In genomic region chr14:24734917-24735500, GRCh38 we compare ENCODE assay signal across 9 cellular contexts.
DNase-seq lines count a peak whose midpoint lies in the region; ATAC-seq, FAIRE-seq and TF ChIP-seq lines count a peak whose summit lies in the region.
"Had no signal": no experiment of that assay in that cellular context is flagged by ENCODE, and none has a peak within 500 bp of the region (broad histone marks: within the 10 kb centered on the region; RNA-seq: fewer than 3 reads in every experiment).

No MANE protein-coding gene starts in this region.

- H2BK12ac ChIP-seq in H1 (ENCODE audit: low read depth, low read length) = no peak overlapping the region

- intact Hi-C loops in PC-9 (cut with micrococcal nuclease; ENCODE audit: unreplicated experiment) (loop anchor here (1.0 to 10.0 kb wide), 3 partner anchors 420 to 665 kb away; no protein-coding TSS in a partner anchor), uterus (cut with DNase I; ENCODE audit: low total_unique reads) (no loop called here)

- BruUV-seq in PC-9 (replicated peaks; lab: Mats Ljungman, UMichigan) = no TSS peak

- no peak overlapping the region for H3K14ac ChIP-seq in H1 (ENCODE audit: insufficient read length)

- H3K9ac ChIP-seq in MM.1S (ENCODE audit: low read length) = no peak overlapping the region
- H3K9ac ChIP-seq in H1 (replicated peaks in 1 of 4; ENCODE audit: extremely low read depth in 1 of 4, low read depth in 3 of 4, low read length in 3 of 4) = no peak overlapping the region

- no peak overlapping the region for H3K18ac ChIP-seq in H1 (ENCODE audit: extremely low read depth, low read length)

- H3K9me3 ChIP-seq in MM.1S (replicated peaks; ENCODE audit: insufficient read depth, low read length) (no peaks in the 10 kb centered on the region), PC-9 (ENCODE audit: insufficient read depth, low read depth) (no peaks in the 10 kb centered on the region), H1 (ENCODE audit: insufficient read depth in 2 of 2, low read depth in 1 of 2, low read length in 1 of 2) (no peaks in the 10 kb centered on the region), uterus (no peaks in the 10 kb centered on the region)

- no peak for TF ChIP-seq EP300 in H1 (IDR thresholded peaks at IDR 0.05; ENCODE audit: borderline replicate concordance in 1 of 2, low read depth in 2 of 2, low read length in 2 of 2)

- no peak overlapping the region for H2BK20ac ChIP-seq in H1 (ENCODE audit: low read length)

- H2BK120ac ChIP-seq in H1 (replicated peaks; ENCODE audit: low read depth, low read length) = no peak overlapping the region

- H4K20me1 ChIP-seq in MM.1S (ENCODE audit: insufficient read depth, low read length) = no peaks in the 10 kb centered on the region
- H4K20me1 ChIP-seq in PC-9 (ENCODE audit: insufficient read depth) = no peaks in the 10 kb centered on the region
- H4K20me1 ChIP-seq in H1 (replicated peaks in 1 of 2; ENCODE audit: control insufficient read depth in 1 of 2, insufficient read depth in 2 of 2, low read length in 2 of 2) = no peaks in the 10 kb centered on the region

- 39% methylated on average over 9 of the region's 9 CpGs; no CpG with 5 or more reads in 1 of the 2 experiments for WGBS in H1 (ENCODE audit: extremely low coverage in 1 of 2, insufficient coverage in 1 of 2, insufficient read length in 1 of 2, insufficient replicate concordance in 2 of 2, low coverage in 1 of 2, low lambda C conversion rate in 2 of 2, missing lambda C conversion rate in 1 of 2), 2 experiments

- no peak overlapping the region for H3K4ac ChIP-seq in H1 (replicated peaks; ENCODE audit: insufficient read length, low read depth, low read length)

- H3K9me3 Mint-ChIP-seq in activated CD8-positive, alpha-beta memory T cell treated with anti-CD3 and anti-CD28 coated beads, Interleukin-2, amount 10 ng/mL, durations not matched to agents 7 days and 5 days (ENCODE audit: low read depth) = no peaks in the 10 kb centered on the region
- no peaks in the 10 kb centered on the region for H3K9me3 Mint-ChIP-seq in memory B cell

- no peak overlapping the region for H3K27ac ChIP-seq in MM.1S (ENCODE audit: low read length)
- no peak overlapping the region for H3K27ac ChIP-seq in PC-9
- no peak overlapping the region for H3K27ac ChIP-seq in H1 (ENCODE audit: low read depth, low read length)
- no peak overlapping the region for H3K27ac ChIP-seq in uterus

- H4K5ac ChIP-seq in H1 (ENCODE audit: insufficient read length, low read depth, low read length) = no peak overlapping the region

- H2AFZ ChIP-seq in MM.1S (ENCODE audit: low read length) (no peak overlapping the region), PC-9 (no peak overlapping the region), H1 (ENCODE audit: low read length) (no peak overlapping the region)

- H3K4me3 ChIP-seq in MM.1S (ENCODE audit: low read length) = no peak overlapping the region
- H3K4me3 ChIP-seq in PC-9 = no peak overlapping the region
- no peak overlapping the region for H3K4me3 ChIP-seq in H1 (ENCODE audit: extremely low read depth in 1 of 4, insufficient read depth in 2 of 4, low read depth in 3 of 4, low read length in 4 of 4)
- H3K4me3 ChIP-seq in uterus = no peak overlapping the region

- H3K4me2 ChIP-seq in MM.1S (ENCODE audit: low read depth, low read length) (no peak overlapping the region), PC-9 (no peak overlapping the region), H1 (ENCODE audit: insufficient read depth in 1 of 2, low read depth in 2 of 2, low read length in 2 of 2) (no peak overlapping the region)

- H3K4me1 Mint-ChIP-seq in activated CD8-positive, alpha-beta memory T cell treated with anti-CD3 and anti-CD28 coated beads, Interleukin-2, amount 10 ng/mL, durations not matched to agents 7 days and 5 days = no peaks in the 10 kb centered on the region
- H3K4me1 Mint-ChIP-seq in memory B cell = peaks cover 3% of the 10 kb centered on the region

- H3K4me3 Mint-ChIP-seq in activated CD8-positive, alpha-beta memory T cell treated with anti-CD3 and anti-CD28 coated beads, Interleukin-2, amount 10 ng/mL, durations not matched to agents 7 days and 5 days = no peak overlapping the region
- H3K4me3 Mint-ChIP-seq in memory B cell = no peak overlapping the region
- H3K4me3 Mint-ChIP-seq: activated naive CD8-positive, alpha-beta T cell had no signal

- DNase-seq in activated CD8-positive, alpha-beta memory T cell treated with anti-CD3 and anti-CD28 coated beads, Interleukin-2, amount 10 ng/mL, durations not matched to agents 7 days and 5 days = no peak
- DNase-seq in activated CD8-positive, alpha-beta memory T cell treated with anti-CD3 and anti-CD28 coated beads, Interleukin-2, amount 50 U/mL, for 48 hours = no peak
- DNase-seq in MM.1S (peak; percentile 36), PC-9 (peak; percentile 8 to 40), H1 (ENCODE audit: low read depth in 1 of 2, low spot score in 2 of 2) (no peak), memory B cell (ENCODE audit: low spot score in 2 of 2) (peak in 1 of 2 donors; percentile 23), uterus (no peak)
- DNase-seq in activated CD4-positive, CD25-positive, alpha-beta regulatory T cell treated with anti-CD3 and anti-CD28 coated beads, Interleukin-2, amount 50 U/mL, for 72 hours = no peak

- TF ChIP-seq POLR2A in H1 (IDR thresholded peaks at IDR 0.05; ENCODE audit: control extremely low read depth in 1 of 2, low read depth in 2 of 2, low read length in 2 of 2) = no peak
- TF ChIP-seq POLR2A in uterus (IDR thresholded peaks at IDR 0.05) = no peak

- ATAC-seq in activated CD8-positive, alpha-beta memory T cell treated with anti-CD3 and anti-CD28 coated beads, Interleukin-2, amount 10 ng/mL, durations not matched to agents 7 days and 5 days = peak; percentile 45
- peak; percentile 44 for ATAC-seq in memory B cell (ENCODE audit: low read depth)

- H2BK15ac ChIP-seq in H1 (ENCODE audit: low read length) = no peak overlapping the region

- no peak overlapping the region for H4K91ac ChIP-seq in H1 (replicated peaks; ENCODE audit: insufficient read length, low read length)

- H3K23ac ChIP-seq in H1 (ENCODE audit: insufficient read length) = no peak overlapping the region

- TF ChIP-seq RAD21 in H1 (IDR thresholded peaks at IDR 0.05 in 1 of 2, conservative IDR thresholded peaks at IDR 0.05 in 1 of 2; ENCODE audit: low read depth in 2 of 2, low read length in 2 of 2) = peak; percentile 70 to 75

- no peaks in the 10 kb centered on the region for H3K36me3 Mint-ChIP-seq in activated CD8-positive, alpha-beta memory T cell treated with anti-CD3 and anti-CD28 coated beads, Interleukin-2, amount 10 ng/mL, durations not matched to agents 7 days and 5 days
- H3K36me3 Mint-ChIP-seq in memory B cell = no peaks in the 10 kb centered on the region
- H3K36me3 Mint-ChIP-seq: activated naive CD8-positive, alpha-beta T cell had no signal

- POLR2A ChIA-PET in PC-9 (lab: Charles Lee; ENCODE audit: unreplicated experiment) = no interaction called here
- POLR2A ChIA-PET in H1 (lab: Charles Lee; ENCODE audit: partially characterized antibody) = no interaction called here

- no peaks in the 10 kb centered on the region for H3K79me2 ChIP-seq in MM.1S (ENCODE audit: low read length)
- H3K79me2 ChIP-seq in PC-9 (ENCODE audit: low read depth) = no peaks in the 10 kb centered on the region
- H3K79me2 ChIP-seq in H1 (ENCODE audit: control insufficient read depth in 1 of 2, insufficient read depth in 2 of 2, low read length in 2 of 2) = no peaks in the 10 kb centered on the region

- peaks cover 4% of the 10 kb centered on the region for H3K27me3 Mint-ChIP-seq in activated CD8-positive, alpha-beta memory T cell treated with anti-CD3 and anti-CD28 coated beads, Interleukin-2, amount 10 ng/mL, durations not matched to agents 7 days and 5 days
- peaks cover 5% of the 10 kb centered on the region for H3K27me3 Mint-ChIP-seq in memory B cell

- FAIRE-seq in H1 (lab: Jason Lieb, UNC) = peak; percentile 32

- no peak overlapping the region for H3K56ac ChIP-seq in H1 (replicated peaks; ENCODE audit: insufficient read length, low read depth, low read length)

- H4K8ac ChIP-seq in H1 (ENCODE audit: extremely low read depth, insufficient read depth, low read length) = no peak overlapping the region

- H3K4me1 ChIP-seq in MM.1S (ENCODE audit: low read length) (no peaks in the 10 kb centered on the region), PC-9 (replicated peaks; ENCODE audit: insufficient read depth) (no peaks in the 10 kb centered on the region), H1 (replicated peaks in 1 of 4; ENCODE audit: control insufficient read depth in 3 of 4, insufficient read depth in 4 of 4, low read length in 3 of 4) (peaks cover 0 to 3% (median 0%) of the 10 kb centered on the region in 4 experiments; a peak in 3 of 7 replicates), uterus (no peaks in the 10 kb centered on the region)

- H3K9me2 ChIP-seq in MM.1S (replicated peaks; ENCODE audit: insufficient read depth, low read length) = no peaks in the 10 kb centered on the region
- no peaks in the 10 kb centered on the region for H3K9me2 ChIP-seq in PC-9 (ENCODE audit: insufficient read depth)

- H3K36me3 ChIP-seq in MM.1S (replicated peaks; ENCODE audit: insufficient read depth, low read length) (no peaks in the 10 kb centered on the region), PC-9 (ENCODE audit: low read depth) (no peaks in the 10 kb centered on the region), H1 (ENCODE audit: control insufficient read depth in 2 of 4, insufficient read depth in 4 of 4, low read length in 3 of 4) (no peaks in the 10 kb centered on the region), uterus (no peaks in the 10 kb centered on the region)

- peak; percentile 60 for TF ChIP-seq CTCF in MM.1S (IDR thresholded peaks at IDR 0.05; ENCODE audit: low read length)
- peak; percentile 68 for TF ChIP-seq CTCF in PC-9 (conservative IDR thresholded peaks at IDR 0.05)
- TF ChIP-seq CTCF in H1 (IDR thresholded peaks at IDR 0.05; ENCODE audit: control extremely low read depth in 1 of 3, insufficient read depth in 1 of 3, low read depth in 1 of 3, low read length in 3 of 3) = peak in 2 of 3 experiments; percentile 61 to 65; a peak in 3 of 4 replicates
- TF ChIP-seq CTCF in uterus (IDR thresholded peaks at IDR 0.05) = peak; percentile 47 to 63 (median 54)

- no peaks in the 10 kb centered on the region for H3K79me1 ChIP-seq in H1 (ENCODE audit: low read depth, low read length)

- CTCF ChIA-PET in activated CD8-positive, alpha-beta memory T cell treated with anti-CD3 and anti-CD28 coated beads, Interleukin-2, amount 10 ng/mL, durations not matched to agents 7 days and 5 days (lab: Charles Lee) = interaction anchor here (0.9 to 1.1 kb wide), 2 partner anchors 42 to 129 kb away, joined by 3 read pairs; no protein-coding TSS in a partner anchor
- CTCF ChIA-PET in PC-9 (lab: Charles Lee) = no interaction called here
- CTCF ChIA-PET in H1 (lab: Charles Lee; ENCODE audit: partially characterized antibody) = interaction anchor here (0.6 to 3.3 kb wide), 24 partner anchors 9 to 787 kb away, joined by 3 to 15 read pairs (median 3); no protein-coding TSS in a partner anchor

- H3K27me3 ChIP-seq in MM.1S (replicated peaks; ENCODE audit: insufficient read depth, low read length) (no peaks in the 10 kb centered on the region), PC-9 (ENCODE audit: insufficient read depth, low read depth) (no peaks in the 10 kb centered on the region), H1 (replicated peaks in 1 of 4; ENCODE audit: control insufficient read depth in 3 of 4, extremely low read depth in 1 of 4, insufficient read depth in 3 of 4, low read length in 3 of 4) (no peaks in the 10 kb centered on the region), uterus (no peaks in the 10 kb centered on the region)

- H3F3A ChIP-seq in MM.1S (ENCODE audit: insufficient read depth, low read length) (no peaks in the 10 kb centered on the region), PC-9 (ENCODE audit: insufficient read depth, low read depth) (no peaks in the 10 kb centered on the region)

- no peak overlapping the region for H3K27ac Mint-ChIP-seq in activated CD8-positive, alpha-beta memory T cell treated with anti-CD3 and anti-CD28 coated beads, Interleukin-2, amount 10 ng/mL, durations not matched to agents 7 days and 5 days
- H3K27ac Mint-ChIP-seq in memory B cell = no peak overlapping the region
- H3K27ac Mint-ChIP-seq: activated naive CD8-positive, alpha-beta T cell had no signal

- H3K23me2 ChIP-seq in H1 (ENCODE audit: low read depth, low read length) = no peaks in the 10 kb centered on the region

- H2AK5ac ChIP-seq in H1 (ENCODE audit: low read depth, low read length) = no peak overlapping the region

- H2BK5ac ChIP-seq in H1 (ENCODE audit: low read depth, low read length) = no peak overlapping the region

Comparison
In these comparisons a context has a peak if more than half of its experiments do, and no peak if none do; other contexts are left out.
1. DNase-seq: peak in MM.1S (single experiment) and PC-9 (2 of 2); none in activated CD8-positive, alpha-beta memory T cell treated with anti-CD3 and anti-CD28 coated beads, Interleukin-2, amount 10 ng/mL, durations not matched to agents 7 days and 5 days (single experiment), activated CD8-positive, alpha-beta memory T cell treated with anti-CD3 and anti-CD28 coated beads, Interleukin-2, amount 50 U/mL, for 48 hours (single experiment), H1 (0 of 2), uterus (0 of 2) and activated CD4-positive, CD25-positive, alpha-beta regulatory T cell treated with anti-CD3 and anti-CD28 coated beads, Interleukin-2, amount 50 U/mL, for 72 hours (single experiment).
2. Peak in every context shown above with its lines, with median percentiles within 50 percentile points of each other: CTCF ChIP-seq.